15 cellular contexts compared by ENCODE assay signal in genomic region chr9:570187-570586, GRCh38.
"Had no signal": no experiment of that assay in that cellular context is flagged by ENCODE, and none has a peak within 500 bp of the region (broad histone marks: within the 10 kb centered on the region; RNA-seq: fewer than 3 reads in every experiment).

No MANE protein-coding gene starts in this region.

- H3K9me3 ChIP-seq: gastrocnemius medialis, lower lobe of right lung, right lobe of liver had no signal

- H3K4me2 ChIP-seq: hepatocyte had no signal

- ATAC-seq: activated CD4-positive, CD25-positive, alpha-beta regulatory T cell treated with anti-CD3 and anti-CD28 coated beads, Interleukin-2, amount 50 U/mL, for 24 hours; activated CD8-positive, alpha-beta memory T cell treated with anti-CD3 and anti-CD28 coated beads, Interleukin-2, amount 10 ng/mL, durations not matched to agents 7 days and 5 days; lower lobe of right lung; right lobe of liver; stimulated activated memory B cell treated with anti-CD40 and anti-IgM and Interleukin-4, amounts not matched to agents 10 μg/mL and 1 μg/mL and 100 μg/mL, for 72 hours had no signal

- H3K9me3 Mint-ChIP-seq: stimulated activated memory B cell treated with anti-CD40 and anti-IgM and Interleukin-4, amounts not matched to agents 10 μg/mL and 1 μg/mL and 100 μg/mL, for 72 hours had no signal

- H3K27ac Mint-ChIP-seq: activated CD8-positive, alpha-beta memory T cell treated with anti-CD3 and anti-CD28 coated beads, Interleukin-2, amount 10 ng/mL, durations not matched to agents 7 days and 5 days; activated naive CD8-positive, alpha-beta T cell; activated T-cell treated with anti-CD3 and anti-CD28 coated beads, Interleukin-2, amount 50 U/mL, for 24 hours had no signal

- H3K27ac ChIP-seq: gastrocnemius medialis, hepatocyte, lower lobe of right lung, right lobe of liver had no signal

- FAIRE-seq: TTC549 had no signal

- H3K36me3 Mint-ChIP-seq: activated CD8-positive, alpha-beta memory T cell treated with anti-CD3 and anti-CD28 coated beads, Interleukin-2, amount 10 ng/mL, durations not matched to agents 7 days and 5 days; stimulated activated memory B cell treated with anti-CD40 and anti-IgM and Interleukin-4, amounts not matched to agents 10 μg/mL and 1 μg/mL and 100 μg/mL, for 72 hours had no signal

- H3K4me3 ChIP-seq: gastrocnemius medialis, hepatocyte, lower lobe of right lung, right lobe of liver had no signal

- DNase-seq: activated CD4-positive, alpha-beta T cell treated with anti-CD3 and anti-CD28 coated beads, Interleukin-2, amount 50 U/mL, for 48 hours; activated CD8-positive, alpha-beta memory T cell treated with anti-CD3 and anti-CD28 coated beads, Interleukin-2, amount 10 ng/mL, durations not matched to agents 7 days and 5 days; activated gamma-delta T cell; activated T-cell treated with anti-CD3 and anti-CD28 coated beads, Interleukin-2, amount 50 U/mL, for 24 hours; gastrocnemius medialis; lower lobe of right lung; naive B cell; right lobe of liver; T-helper 2 cell; trophoblast cell had no signal

- H3K4me1 Mint-ChIP-seq: activated CD8-positive, alpha-beta memory T cell treated with anti-CD3 and anti-CD28 coated beads, Interleukin-2, amount 10 ng/mL, durations not matched to agents 7 days and 5 days had no signal

- H2AFZ ChIP-seq: hepatocyte had no signal

- H3K27me3 Mint-ChIP-seq: stimulated activated memory B cell treated with anti-CD40 and anti-IgM and Interleukin-4, amounts not matched to agents 10 μg/mL and 1 μg/mL and 100 μg/mL, for 72 hours had no signal

- H3K36me3 ChIP-seq: gastrocnemius medialis, lower lobe of right lung, right lobe of liver had no signal

- H3K4me3 Mint-ChIP-seq: activated CD8-positive, alpha-beta memory T cell treated with anti-CD3 and anti-CD28 coated beads, Interleukin-2, amount 10 ng/mL, durations not matched to agents 7 days and 5 days; activated naive CD8-positive, alpha-beta T cell; activated T-cell treated with anti-CD3 and anti-CD28 coated beads, Interleukin-2, amount 50 U/mL, for 24 hours; naive B cell; stimulated activated memory B cell treated with anti-CD40 and anti-IgM and Interleukin-4, amounts not matched to agents 10 μg/mL and 1 μg/mL and 100 μg/mL, for 72 hours had no signal

- H3K79me2 ChIP-seq: hepatocyte had no signal

- H3K27me3 ChIP-seq: gastrocnemius medialis, hepatocyte, right lobe of liver had no signal
